ENCODE assay signal across 11 cellular contexts in the genomic region with DNA sequence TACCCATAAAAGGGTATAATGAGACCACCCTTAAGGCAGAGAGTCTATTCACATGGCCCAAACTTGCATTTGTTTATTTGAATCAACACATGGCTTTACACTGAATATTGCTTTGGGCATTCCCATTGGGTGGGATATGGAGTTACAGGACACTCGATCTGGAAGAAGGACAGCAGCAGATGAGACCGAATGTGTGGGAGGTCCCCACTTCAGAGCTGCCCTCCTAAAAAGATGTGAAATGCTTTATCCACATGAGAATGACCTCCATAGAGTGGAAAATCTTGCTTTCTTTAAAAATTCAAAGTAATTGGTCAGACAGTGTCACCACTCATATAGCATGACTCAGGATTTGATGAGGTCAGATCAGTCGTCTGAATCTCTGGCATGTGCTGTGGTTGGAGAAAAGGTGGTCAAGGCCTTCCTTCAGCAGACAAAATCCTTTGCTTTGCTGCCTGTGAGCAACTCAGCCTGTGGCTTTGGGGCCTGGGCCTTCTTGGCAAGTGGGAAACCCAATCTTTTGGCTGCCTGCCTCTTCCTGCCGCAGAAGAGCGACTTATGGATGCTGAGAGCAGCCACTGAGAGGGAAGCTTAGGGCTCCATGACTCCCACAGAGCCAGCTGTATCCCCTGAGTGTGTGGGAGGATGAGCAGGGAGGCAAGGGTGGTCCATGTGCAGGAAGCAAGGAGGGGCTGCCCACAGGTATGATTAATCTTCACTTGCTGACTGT. TPM values are rescaled to one million over a fixed set of nuclear protein-coding genes. Genes with fewer than 3 reads are reported as not detected.
DNase-seq lines count a peak whose midpoint lies in the region; ATAC-seq and TF ChIP-seq lines count a peak whose summit lies in the region.
"Had no signal": no experiment of that assay in that cellular context is flagged by ENCODE, and none has a peak within 500 bp of the region (broad histone marks: within the 10 kb centered on the region; RNA-seq: fewer than 3 reads in every experiment).

No MANE protein-coding gene starts in this region.

- no peak for TF ChIP-seq EP300 in gastroesophageal sphincter (IDR thresholded peaks at IDR 0.05)

- no peaks in the 10 kb centered on the region for H3K4me1 Mint-ChIP-seq in activated CD8-positive, alpha-beta T cell treated with anti-CD3 and anti-CD28 coated beads for 36 hours (ENCODE audit: low read depth)
- no peaks in the 10 kb centered on the region for H3K4me1 Mint-ChIP-seq in effector memory CD8-positive, alpha-beta T cell (ENCODE audit: low read depth in 2 of 2)

- DNase-seq in HK-2 (ENCODE audit: unreplicated experiment) (peak; percentile 29), smooth muscle cell of the brain vasculature (ENCODE audit: low read depth, low spot score) (peak; percentile 10), substantia nigra (lab: John Stamatoyannopoulos, UW) (no peak)
- DNase-seq in activated CD8-positive, alpha-beta T cell treated with anti-CD3 and anti-CD28 coated beads for 36 hours: peak; percentile 24
- DNase-seq in effector memory CD8-positive, alpha-beta T cell: no peak
- DNase-seq in stimulated activated CD4-positive, alpha-beta T cell treated with anti-CD3 and anti-CD28 coated beads, Interleukin-4, amount 100 ng/mL, for 4 hours: no peak
- DNase-seq: cerebellar nuclear complex, NCI-H1436 had no signal

- no peak for TF ChIP-seq POLR2A in gastroesophageal sphincter (IDR thresholded peaks at IDR 0.05)

- peak; percentile 37 for ATAC-seq in activated CD8-positive, alpha-beta T cell treated with anti-CD3 and anti-CD28 coated beads for 36 hours
- peak; percentile 55 for ATAC-seq in gastroesophageal sphincter
- no peak for ATAC-seq in effector memory CD8-positive, alpha-beta T cell (replicated peaks)
- no peak for ATAC-seq in HG03354 (IDR thresholded peaks at IDR 0.05; ENCODE audit: poor library complexity, severe bottlenecking, unreplicated experiment)

- POLR2A ChIA-PET in activated CD8-positive, alpha-beta T cell treated with anti-CD3 and anti-CD28 coated beads for 36 hours (lab: Charles Lee): no interaction called here

- no peaks in the 10 kb centered on the region for H3K36me3 ChIP-seq in gastroesophageal sphincter

- H3K27ac ChIP-seq in gastroesophageal sphincter (peak overlapping the region in 3 of 4 donors; percentile 28 to 54 (median 39)), substantia nigra (ENCODE audit: low read depth, low read length, poor library complexity, severe bottlenecking) (no peak overlapping the region)

- H3K36me3 Mint-ChIP-seq in activated CD8-positive, alpha-beta T cell treated with anti-CD3 and anti-CD28 coated beads for 36 hours (ENCODE audit: low read depth): no peaks in the 10 kb centered on the region
- no peaks in the 10 kb centered on the region for H3K36me3 Mint-ChIP-seq in effector memory CD8-positive, alpha-beta T cell (ENCODE audit: insufficient read depth)

- intact Hi-C loops in activated CD8-positive, alpha-beta T cell treated with anti-CD3 and anti-CD28 coated beads for 36 hours (cut with micrococcal nuclease): loop anchor here (2.0 kb wide), 1 partner anchor 57 kb away; no protein-coding TSS in a partner anchor

- no peak overlapping the region for H3K4me3 ChIP-seq in gastroesophageal sphincter

- no peak for TF ChIP-seq CTCF in activated CD8-positive, alpha-beta T cell treated with anti-CD3 and anti-CD28 coated beads for 36 hours (IDR thresholded peaks at IDR 0.05)
- no peak for TF ChIP-seq CTCF in gastroesophageal sphincter (IDR thresholded peaks at IDR 0.05)

- 70 to 92% methylated on average over 2 to 4 of the region's 5 CpGs for WGBS in gastroesophageal sphincter (ENCODE audit: low coverage in 1 of 2), 2 donors

- CTCF ChIA-PET in activated CD8-positive, alpha-beta T cell treated with anti-CD3 and anti-CD28 coated beads for 36 hours (lab: Charles Lee): interaction anchor here (3.8 kb wide), 1 partner anchor 31 kb away, joined by 13 read pairs; no protein-coding TSS in a partner anchor

- H3K27me3 Mint-ChIP-seq in activated CD8-positive, alpha-beta T cell treated with anti-CD3 and anti-CD28 coated beads for 36 hours: no peaks in the 10 kb centered on the region
- no peaks in the 10 kb centered on the region for H3K27me3 Mint-ChIP-seq in effector memory CD8-positive, alpha-beta T cell
- H3K27me3 Mint-ChIP-seq: stimulated activated naive CD8-positive, alpha-beta T cell treated with anti-CD3 and anti-CD28 coated beads, Interleukin-15, Interleukin-2, amounts not matched to agents 100 ng/mL and 50 ng/mL, for 24 hours had no signal

- H3K27me3 ChIP-seq in gastroesophageal sphincter: no peaks in the 10 kb centered on the region

- no peaks in the 10 kb centered on the region for H3K4me1 ChIP-seq in gastroesophageal sphincter

- no peaks in the 10 kb centered on the region for H3K9me3 ChIP-seq in gastroesophageal sphincter

- H3K4me3 Mint-ChIP-seq in activated CD8-positive, alpha-beta T cell treated with anti-CD3 and anti-CD28 coated beads for 36 hours: no peak overlapping the region
- no peak overlapping the region for H3K4me3 Mint-ChIP-seq in effector memory CD8-positive, alpha-beta T cell
- H3K4me3 Mint-ChIP-seq: stimulated activated naive CD8-positive, alpha-beta T cell treated with anti-CD3 and anti-CD28 coated beads, Interleukin-15, Interleukin-2, amounts not matched to agents 100 ng/mL and 50 ng/mL, for 24 hours had no signal

- H3K27ac Mint-ChIP-seq in activated CD8-positive, alpha-beta T cell treated with anti-CD3 and anti-CD28 coated beads for 36 hours: no peak overlapping the region
- H3K27ac Mint-ChIP-seq in effector memory CD8-positive, alpha-beta T cell: no peak overlapping the region
- H3K27ac Mint-ChIP-seq: stimulated activated naive CD8-positive, alpha-beta T cell treated with anti-CD3 and anti-CD28 coated beads, Interleukin-15, Interleukin-2, amounts not matched to agents 100 ng/mL and 50 ng/mL, for 24 hours had no signal

- H3K9me3 Mint-ChIP-seq in activated CD8-positive, alpha-beta T cell treated with anti-CD3 and anti-CD28 coated beads for 36 hours: peaks cover 5% of the 10 kb centered on the region
- H3K9me3 Mint-ChIP-seq in effector memory CD8-positive, alpha-beta T cell: no peaks in the 10 kb centered on the region

RNA-seq across cellular contexts. Expression of a gene that starts 39.3 kb away (rescaled TPM):
- total RNA-seq in activated CD8-positive, alpha-beta T cell treated with anti-CD3 and anti-CD28 coated beads for 36 hours: 100 to 1,000 TPM; 130 to 138 TPM
- total RNA-seq in gastroesophageal sphincter: 10 to 100 TPM; 15.0 to 35.2 (median 23.6) TPM

Comparison
In these comparisons a context has a peak if more than half of its experiments do, and no peak if none do; other contexts are left out.
1. DNase-seq: peak in HK-2 (single experiment), activated CD8-positive, alpha-beta T cell treated with anti-CD3 and anti-CD28 coated beads for 36 hours (single experiment) and smooth muscle cell of the brain vasculature (single experiment); none in effector memory CD8-positive, alpha-beta T cell (0 of 3), stimulated activated CD4-positive, alpha-beta T cell treated with anti-CD3 and anti-CD28 coated beads, Interleukin-4, amount 100 ng/mL, for 4 hours (0 of 2) and substantia nigra (0 of 49).
2. ATAC-seq: peak in activated CD8-positive, alpha-beta T cell treated with anti-CD3 and anti-CD28 coated beads for 36 hours (single experiment) and gastroesophageal sphincter (single experiment); none in effector memory CD8-positive, alpha-beta T cell (single experiment) and HG03354 (single experiment).